Comparison of ENCODE assay signal across 8 cellular contexts in genomic region chr19:46494936-46495788, GRCh38. TPM values are rescaled to one million over a fixed set of nuclear protein-coding genes. Genes with fewer than 3 reads are reported as not detected.
DNase-seq lines count a peak whose midpoint lies in the region; ATAC-seq, FAIRE-seq and TF ChIP-seq lines count a peak whose summit lies in the region.

No MANE protein-coding gene starts in this region.

- H3K27me3 ChIP-seq in HepG2 (ENCODE audit: control insufficient read depth in 1 of 2, insufficient read depth in 2 of 2, low read length in 2 of 2) (peaks cover 5 to 23% of the 10 kb centered on the region in 2 experiments; a peak in 4 of 5 replicates), right lobe of liver (no peaks in the 10 kb centered on the region), endocrine pancreas (ENCODE audit: control insufficient read depth, insufficient read depth, low read length) (no peaks in the 10 kb centered on the region), neural cell (ENCODE audit: insufficient read depth, low read depth, low read length) (peaks cover 37% of the 10 kb centered on the region)

- H3K4me2 ChIP-seq in HepG2 (ENCODE audit: low read depth, low read length) (no peak overlapping the region), neural cell (ENCODE audit: low read length) (peak overlapping the region; percentile 97)

- ATAC-seq in HepG2 = no peak; the same call in 2 of the 3 replicates
- no peak for ATAC-seq in right lobe of liver
- ATAC-seq in GM18505 (IDR thresholded peaks at IDR 0.05; ENCODE audit: unreplicated experiment) = no peak

- no peak for TF ChIP-seq EP300 in HepG2 (IDR thresholded peaks at IDR 0.05; ENCODE audit: low read depth in 2 of 2, low read length in 2 of 2)
- TF ChIP-seq EP300 in HepG2 (CRISPR knock-in tag; IDR thresholded peaks at IDR 0.05; ENCODE audit: borderline replicate concordance) = no peak
- TF ChIP-seq EP300 in neural cell (conservative IDR thresholded peaks at IDR 0.05; ENCODE audit: poor library complexity, severe bottlenecking) = no peak

- no peak for TF ChIP-seq RAD21 in HepG2 (CRISPR knock-in tag; IDR thresholded peaks at IDR 0.05)
- TF ChIP-seq RAD21 in neural cell (conservative IDR thresholded peaks at IDR 0.05) = no peak

- no peak overlapping the region for H3K27ac ChIP-seq in HepG2 (ENCODE audit: extremely low read length, insufficient read depth, low read length)
- no peak overlapping the region for H3K27ac ChIP-seq in right lobe of liver
- H3K27ac ChIP-seq in neural cell (ENCODE audit: low read length) = peak overlapping the region; percentile 96

- no peak overlapping the region for H2AFZ ChIP-seq in HepG2 (ENCODE audit: low read length)
- peak overlapping the region; percentile 66 for H2AFZ ChIP-seq in neural cell (ENCODE audit: low read depth, low read length)

- POLR2A ChIA-PET in HepG2 (lab: Yijun Ruan, JAX) = no interaction called here

- WGBS in HepG2 (ENCODE audit: low lambda C conversion rate) = 42% methylated on average over 16 of the region's 49 CpGs
- 10% methylated on average over 2 of the region's 49 CpGs for WGBS in right lobe of liver (ENCODE audit: insufficient coverage, low coverage, low lambda C conversion rate, missing lambda C conversion rate)

- in situ Hi-C loops in HepG2 (cut with HindIII; ENCODE audit: extremely low pct_ligation_motif_present, low pct_unique_long_range_greater_than_20kb) = no loop called here

- no peaks in the 10 kb centered on the region for H3K9me2 ChIP-seq in neural cell (ENCODE audit: insufficient read depth, low read length)

- TF ChIP-seq POLR2A in HepG2 (IDR thresholded peaks at IDR 0.05; ENCODE audit: insufficient read depth in 1 of 2, low read depth in 2 of 2, low read length in 2 of 2) (no peak), right lobe of liver (IDR thresholded peaks at IDR 0.05) (no peak), GM18505 (IDR thresholded peaks at IDR 0.05; ENCODE audit: borderline replicate concordance, extremely low read depth, insufficient read depth, insufficient read length) (no peak)

- no peaks in the 10 kb centered on the region for H3K79me2 ChIP-seq in HepG2 (ENCODE audit: insufficient read depth, low read length)
- no peaks in the 10 kb centered on the region for H3K79me2 ChIP-seq in neural cell (replicated peaks; ENCODE audit: insufficient read depth, low read length)

- FAIRE-seq in HepG2 (lab: Jason Lieb, UNC) = no peak

- no peaks in the 10 kb centered on the region for H3F3A ChIP-seq in neural cell (ENCODE audit: insufficient read depth, low read length, poor library complexity, severe bottlenecking)

- H3K4me3 ChIP-seq in HepG2 (replicated peaks in 1 of 3; ENCODE audit: insufficient read depth in 1 of 3, low read depth in 2 of 3, low read length in 3 of 3) = no peak overlapping the region
- peak overlapping the region in 1 of 3 donors; percentile 24 for H3K4me3 ChIP-seq in right lobe of liver
- no peak overlapping the region for H3K4me3 ChIP-seq in endocrine pancreas (ENCODE audit: control insufficient read depth, insufficient read depth, low read length)
- H3K4me3 ChIP-seq in neural cell (ENCODE audit: low read length) = peak overlapping the region; percentile 71

- TF ChIP-seq CTCF in HepG2 (CRISPR knock-in tag; IDR thresholded peaks at IDR 0.05) (no peak), right lobe of liver (IDR thresholded peaks at IDR 0.05) (no peak), neural cell (IDR thresholded peaks at IDR 0.05; ENCODE audit: poor library complexity, severe bottlenecking) (no peak)

- H3K9me3 ChIP-seq in HepG2 (ENCODE audit: low read length) = no peaks in the 10 kb centered on the region
- H3K9me3 ChIP-seq in right lobe of liver = no peaks in the 10 kb centered on the region
- H3K9me3 ChIP-seq in endocrine pancreas (ENCODE audit: control insufficient read depth, low read length) = no peaks in the 10 kb centered on the region
- peaks cover 14% of the 10 kb centered on the region for H3K9me3 ChIP-seq in neural cell (ENCODE audit: low read length)

- H3K36me3 ChIP-seq in HepG2 (replicated peaks in 1 of 2; ENCODE audit: control insufficient read depth in 1 of 2, insufficient read depth in 2 of 2, low read length in 2 of 2) (no peaks in the 10 kb centered on the region), right lobe of liver (no peaks in the 10 kb centered on the region), endocrine pancreas (ENCODE audit: control insufficient read depth, insufficient read depth, low read length) (no peaks in the 10 kb centered on the region), neural cell (ENCODE audit: insufficient read depth, low read length) (no peaks in the 10 kb centered on the region)

- H3K9ac ChIP-seq in HepG2 (ENCODE audit: insufficient read depth, low read depth, low read length) = no peak overlapping the region
- H3K9ac ChIP-seq in endocrine pancreas (ENCODE audit: control insufficient read depth, insufficient read depth, low read length) = peak overlapping the region; percentile 15
- H3K9ac ChIP-seq in neural cell (ENCODE audit: low read length) = peak overlapping the region; percentile 81

- H4K20me1 ChIP-seq in HepG2 (ENCODE audit: insufficient read depth, low read length) (no peaks in the 10 kb centered on the region), neural cell (ENCODE audit: insufficient read depth) (no peaks in the 10 kb centered on the region)

- H3K4me1 ChIP-seq in HepG2 (ENCODE audit: insufficient read depth, low read length) (peaks cover 5% of the 10 kb centered on the region), right lobe of liver (peaks cover 0 to 3% (median 0%) of the 10 kb centered on the region in 4 donors), endocrine pancreas (ENCODE audit: control insufficient read depth, insufficient read depth, low read length) (no peaks in the 10 kb centered on the region)

- no peak for DNase-seq in HepG2 (ENCODE audit: low spot score)
- DNase-seq in right lobe of liver = no peak
- DNase-seq in NCI-H526 treated with DMSO at 0.1 percent for 48 hours (lab: John Stamatoyannopoulos, UW) = no peak
- DNase-seq in NCI-H2171 (lab: John Stamatoyannopoulos, UW) = no peak
- DNase-seq in stimulated activated naive CD4-positive, alpha-beta T cell (lab: John Stamatoyannopoulos, UW) = no peak

- intact Hi-C loops in HepG2 (cut with micrococcal nuclease; ENCODE audit: unreplicated experiment) (no loop called here), right lobe of liver (cut with DNase I) (loop anchor here (10.0 kb wide), 2 partner anchors 210 to 220 kb away; no protein-coding TSS in a partner anchor)

- no TSS peak for BruUV-seq in HepG2 (replicated peaks; lab: Mats Ljungman, UMichigan)

- CTCF ChIA-PET in HepG2 (lab: Yijun Ruan, JAX; ENCODE audit: low intra/inter-chr PET ratio, low total read pairs) = no interaction called here

RNA-seq across cellular contexts. Expression of gene PNMA8B, which starts 0.5 kb away (rescaled TPM):
- total RNA-seq in HepG2 (2016; rRNA removed; fragmentation: Illumina TruSeq; extraction: Trizol) = not detected in 2 replicates
- not detected in 2 replicates for total RNA-seq in HepG2 (2016; cell fraction: cytosol; rRNA removed; fragmentation: Illumina TruSeq; extraction: Trizol; ENCODE audit: low read depth)
- not detected in 2 replicates for total RNA-seq in HepG2 (2016; cell fraction: insoluble cytoplasmic fraction; rRNA removed; fragmentation: Illumina TruSeq; extraction: Trizol)
- not detected in 2 replicates for total RNA-seq in HepG2 (2016; cell fraction: membrane; rRNA removed; fragmentation: Illumina TruSeq; extraction: Trizol)
- not detected in 2 replicates for total RNA-seq in HepG2 (2016; cell fraction: nucleus; rRNA removed; fragmentation: Illumina TruSeq; extraction: Trizol)
- polyA plus RNA-seq in HepG2 (2011; rRNA removed) = not detected in 2 replicates
- not detected in 2 replicates for polyA plus RNA-seq in HepG2 (2011; cell fraction: cytosol; rRNA removed)
- polyA plus RNA-seq in HepG2 (2011; cell fraction: nucleus; rRNA removed) = 0.02 TPM in 1 of 2 replicates, not detected in the other
- not detected in 2 replicates for polyA plus RNA-seq in HepG2 (2012)
- not detected in 2 replicates for polyA plus RNA-seq in HepG2 (2016; cell fraction: cytosol; fragmentation: Illumina TruSeq; extraction: Trizol; ENCODE audit: low read depth)
- polyA plus RNA-seq in HepG2 (2016; cell fraction: insoluble cytoplasmic fraction; fragmentation: Illumina TruSeq; extraction: Trizol; ENCODE audit: low read depth) = not detected in 2 replicates
- polyA plus RNA-seq in HepG2 (2016; cell fraction: membrane; fragmentation: Illumina TruSeq; extraction: Trizol; ENCODE audit: low read depth) = not detected in 2 replicates
- not detected in 2 replicates for polyA plus RNA-seq in HepG2 (2016; cell fraction: nucleus; fragmentation: Illumina TruSeq; extraction: Trizol; ENCODE audit: insufficient read depth, low read depth)
- polyA minus RNA-seq in HepG2 (2011; rRNA and poly(A)+ RNA removed; ENCODE audit: low replicate concordance) = 0.07 TPM in 1 of 2 replicates, not detected in the other
- not detected in 2 replicates for polyA minus RNA-seq in HepG2 (2011; cell fraction: cytosol; rRNA and poly(A)+ RNA removed)
- not detected in 2 replicates for polyA minus RNA-seq in HepG2 (2011; cell fraction: nucleus; rRNA and poly(A)+ RNA removed)
- under 1 TPM; 0.20 to 0.55 (median 0.33) TPM for total RNA-seq in right lobe of liver
- 9.9 and 10.1 TPM in 2 replicates for polyA plus RNA-seq in neural cell
- 24.0 and 27.0 TPM in 2 replicates for polyA minus RNA-seq in neural cell

RNA-seq across cellular contexts. Expression of gene PNMA8A, which starts 23.8 kb away (rescaled TPM):
- total RNA-seq in HepG2 (2016; rRNA removed; fragmentation: Illumina TruSeq; extraction: Trizol) (0.44 and 0.51 TPM in 2 replicates), right lobe of liver (under 1 TPM in 4 of 6 experiments, not detected in 2; 0.06 to 0.26 (median 0.23) TPM)
- 0.10 TPM in 1 of 2 replicates, not detected in the other for total RNA-seq in HepG2 (2016; cell fraction: cytosol; rRNA removed; fragmentation: Illumina TruSeq; extraction: Trizol; ENCODE audit: low read depth)
- total RNA-seq in HepG2 (2016; cell fraction: insoluble cytoplasmic fraction; rRNA removed; fragmentation: Illumina TruSeq; extraction: Trizol) = 0.41 and 0.56 TPM in 2 replicates
- total RNA-seq in HepG2 (2016; cell fraction: membrane; rRNA removed; fragmentation: Illumina TruSeq; extraction: Trizol) = 0.28 and 0.52 TPM in 2 replicates
- 0.13 and 0.31 TPM in 2 replicates for total RNA-seq in HepG2 (2016; cell fraction: nucleus; rRNA removed; fragmentation: Illumina TruSeq; extraction: Trizol)
- polyA plus RNA-seq in HepG2 (2011; rRNA removed) (0.13 TPM in 2 replicates), neural cell (234 and 238 TPM in 2 replicates)
- 0.11 and 0.21 TPM in 2 replicates for polyA plus RNA-seq in HepG2 (2011; cell fraction: cytosol; rRNA removed)
- polyA plus RNA-seq in HepG2 (2011; cell fraction: nucleus; rRNA removed) = 0.09 TPM in 1 of 2 replicates, not detected in the other
- polyA plus RNA-seq in HepG2 (2012) = 0.15 and 0.33 TPM in 2 replicates
- polyA plus RNA-seq in HepG2 (2016; cell fraction: cytosol; fragmentation: Illumina TruSeq; extraction: Trizol; ENCODE audit: low read depth) = 0.05 and 0.07 TPM in 2 replicates
- 0.50 and 0.56 TPM in 2 replicates for polyA plus RNA-seq in HepG2 (2016; cell fraction: insoluble cytoplasmic fraction; fragmentation: Illumina TruSeq; extraction: Trizol; ENCODE audit: low read depth)
- 0.05 and 0.08 TPM in 2 replicates for polyA plus RNA-seq in HepG2 (2016; cell fraction: membrane; fragmentation: Illumina TruSeq; extraction: Trizol; ENCODE audit: low read depth)
- 0.18 and 0.40 TPM in 2 replicates for polyA plus RNA-seq in HepG2 (2016; cell fraction: nucleus; fragmentation: Illumina TruSeq; extraction: Trizol; ENCODE audit: insufficient read depth, low read depth)
- 0.46 TPM in 1 of 2 replicates, not detected in the other for polyA minus RNA-seq in HepG2 (2011; rRNA and poly(A)+ RNA removed; ENCODE audit: low replicate concordance)
- polyA minus RNA-seq in HepG2 (2011; cell fraction: cytosol; rRNA and poly(A)+ RNA removed) = 0.18 TPM in 1 of 2 replicates, not detected in the other
- not detected in 2 replicates for polyA minus RNA-seq in HepG2 (2011; cell fraction: nucleus; rRNA and poly(A)+ RNA removed)
- 182 and 186 TPM in 2 replicates for polyA minus RNA-seq in neural cell
